8 cellular contexts compared by ENCODE assay signal in the genomic region with DNA sequence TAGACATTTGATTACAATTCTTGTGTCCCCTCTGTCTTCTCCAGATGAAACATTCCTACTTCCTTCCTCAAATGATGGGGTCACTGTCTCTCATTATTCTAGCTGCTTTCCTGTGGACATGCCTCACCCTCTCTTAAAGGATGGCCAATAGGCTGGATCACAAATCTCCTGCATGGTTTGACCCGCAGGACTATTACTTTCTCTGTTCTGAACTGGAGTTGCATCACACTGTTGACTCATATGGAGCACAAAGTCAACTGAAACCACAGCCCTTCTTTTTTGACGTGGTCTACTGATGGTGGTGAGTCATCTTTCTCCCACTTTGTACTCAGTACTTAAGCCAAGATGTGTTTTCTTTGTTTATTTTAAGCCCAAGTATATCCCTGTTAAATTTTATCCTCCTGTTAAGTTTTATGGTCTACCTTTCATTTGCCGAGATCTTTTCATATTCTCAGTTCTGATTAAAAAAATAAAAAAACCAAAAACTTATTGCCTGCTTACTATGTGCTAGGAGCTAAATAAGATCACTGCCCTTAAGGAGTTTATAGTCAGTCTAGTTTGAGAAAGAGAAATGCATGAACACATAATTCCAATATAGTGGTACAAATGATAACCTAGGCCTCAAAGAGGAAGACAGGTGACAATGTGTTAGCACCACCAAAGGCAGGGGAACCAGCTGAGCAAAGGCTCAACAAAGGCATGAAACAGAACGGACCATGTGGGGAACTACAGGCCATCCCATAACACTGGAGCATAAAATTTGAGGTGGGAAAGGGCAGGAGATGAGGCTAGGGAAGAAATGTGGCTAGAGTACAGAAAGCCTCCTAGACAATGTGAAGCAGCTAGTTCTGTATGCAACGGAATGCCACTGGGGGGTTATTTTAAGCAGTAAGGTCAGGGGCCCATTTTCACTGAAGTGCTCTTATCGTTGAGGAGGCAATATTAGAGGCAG.
DNase-seq lines count a peak whose midpoint lies in the region; ATAC-seq, FAIRE-seq and TF ChIP-seq lines count a peak whose summit lies in the region.

No MANE protein-coding gene starts in this region.

- no peaks in the 10 kb centered on the region for H3K27me3 Mint-ChIP-seq in activated naive CD8-positive, alpha-beta T cell treated with anti-CD3 and anti-CD28 coated beads for 36 hours

- CTCF ChIA-PET in A673 (lab: Charles Lee), result no interaction called here

- peaks cover 24% of the 10 kb centered on the region for H3K4me1 Mint-ChIP-seq in activated naive CD8-positive, alpha-beta T cell treated with anti-CD3 and anti-CD28 coated beads for 36 hours

- intact Hi-C loops in A673 (cut with micrococcal nuclease; ENCODE audit: unreplicated experiment), result no loop called here

- no peak for TF ChIP-seq CTCF in A673 (conservative IDR thresholded peaks at IDR 0.05; ENCODE audit: low read depth, low read length)

- H3K4me1 ChIP-seq in A673 (ENCODE audit: insufficient read depth, low read length, poor library complexity, severe bottlenecking), result no peaks in the 10 kb centered on the region

- peak overlapping the region; percentile 23 for H3K4me3 Mint-ChIP-seq in activated naive CD8-positive, alpha-beta T cell treated with anti-CD3 and anti-CD28 coated beads for 36 hours

- DNase-seq in A673 (ENCODE audit: low spot score) (peak; percentile 79), GM18507 (ENCODE audit: extremely low spot score, insufficient read length, low read depth) (peak; percentile 65), NOMO-1 treated with dmso at 0.1 percent for 144 hours (lab: John Stamatoyannopoulos, UW; ENCODE audit: unreplicated experiment) (peak; percentile 86), iris pigment epithelial cell (ENCODE audit: low read depth) (peak; percentile 100), NCI-H774 (lab: John Stamatoyannopoulos, UW) (no peak)
- peak; percentile 53 for DNase-seq in activated naive CD8-positive, alpha-beta T cell treated with anti-CD3 and anti-CD28 coated beads for 36 hours
- DNase-seq in stimulated activated CD8-positive, alpha-beta memory T cell treated with anti-CD3 and anti-CD28 coated beads, Interleukin-15, amount 100 ng/mL, for 1 hour (ENCODE audit: low read depth), result peak; percentile 4

- peak; percentile 99 for ATAC-seq in HG02885 (IDR thresholded peaks at IDR 0.05; ENCODE audit: poor library complexity, unreplicated experiment)

- no TSS peak for BruUV-seq in A673 (replicated peaks; lab: Mats Ljungman, UMichigan)

- H3K36me3 ChIP-seq in A673 (ENCODE audit: insufficient read depth, low read length, poor library complexity, severe bottlenecking), result no peaks in the 10 kb centered on the region

- H3K27ac Mint-ChIP-seq in activated naive CD8-positive, alpha-beta T cell treated with anti-CD3 and anti-CD28 coated beads for 36 hours, result peak overlapping the region; percentile 93

- no peaks in the 10 kb centered on the region for H3K27me3 ChIP-seq in A673 (replicated peaks; ENCODE audit: insufficient read depth, low read depth, low read length, poor library complexity)

- POLR2A ChIA-PET in A673 (lab: Charles Lee; ENCODE audit: low non-redundant PET), result no interaction called here

- H3K27ac ChIP-seq in A673 (ENCODE audit: low read depth, low read length, poor library complexity, severe bottlenecking), result no peak overlapping the region

- peaks cover 43% of the 10 kb centered on the region for H3K36me3 Mint-ChIP-seq in activated naive CD8-positive, alpha-beta T cell treated with anti-CD3 and anti-CD28 coated beads for 36 hours

- peak; percentile 94 for FAIRE-seq in GM18507 (lab: Jason Lieb, UNC)

- H3K9me3 ChIP-seq in A673 (ENCODE audit: low read depth, low read length, poor library complexity, severe bottlenecking), result no peaks in the 10 kb centered on the region

- no peak overlapping the region for H3K4me3 ChIP-seq in A673 (ENCODE audit: low read depth, low read length, poor library complexity, severe bottlenecking)

- no peaks in the 10 kb centered on the region for H3K9me3 Mint-ChIP-seq in activated naive CD8-positive, alpha-beta T cell treated with anti-CD3 and anti-CD28 coated beads for 36 hours
